ENCODE assay signal across 11 cellular contexts in genomic region chr4:113641025-113641431, GRCh38.
DNase-seq lines count a peak whose midpoint lies in the region; ATAC-seq and TF ChIP-seq lines count a peak whose summit lies in the region.
"Had no signal": no experiment of that assay in that cellular context is flagged by ENCODE, and none has a peak within 500 bp of the region (broad histone marks: within the 10 kb centered on the region; RNA-seq: fewer than 3 reads in every experiment).

No MANE protein-coding gene starts in this region.

- no peaks in the 10 kb centered on the region for H3K27me3 ChIP-seq in transverse colon
- H3K27me3 ChIP-seq: breast epithelium had no signal

- H3K9me3 Mint-ChIP-seq in activated naive CD4-positive, alpha-beta T cell treated with anti-CD3 and anti-CD28 coated beads, Interleukin-2, amount 50 U/mL, for 24 hours = no peaks in the 10 kb centered on the region

- peak overlapping the region; percentile 77 to 87 (median 85) for H3K27ac ChIP-seq in transverse colon
- H3K27ac ChIP-seq: breast epithelium had no signal

- in situ Hi-C loops in transverse colon (cut with MboI; ENCODE audit: low pct_ligation_motif_present in 1 of 4, low pct_unique_long_range_greater_than_20kb in 1 of 4, low sequenced_read_pairs in 3 of 4) (no loop called here), G401 (cut with HindIII; ENCODE audit: low sequenced_read_pairs) (no loop called here)

- TF ChIP-seq POLR2A in transverse colon (IDR thresholded peaks at IDR 0.05) = no peak

- DNase-seq in activated naive CD4-positive, alpha-beta T cell (lab: John Stamatoyannopoulos, UW) = no peak
- DNase-seq in NCI-H1048 (lab: John Stamatoyannopoulos, UW) (peak; percentile 7), transverse colon (no peak), G401 (ENCODE audit: low spot score) (no peak), retina (no peak)
- DNase-seq in stimulated activated CD4-positive, alpha-beta T cell treated with anti-CD3 and anti-CD28 coated beads, Interleukin-2, amount 100 ng/mL, for 24 hours = no peak
- DNase-seq: ACHN, trophoblast cell had no signal

- no peak overlapping the region for H3K4me3 ChIP-seq in transverse colon
- H3K4me3 ChIP-seq: breast epithelium had no signal

- H3K27ac Mint-ChIP-seq in activated naive CD4-positive, alpha-beta T cell treated with anti-CD3 and anti-CD28 coated beads, Interleukin-2, amount 50 U/mL, for 24 hours = peak overlapping the region; percentile 21

- no peak for TF ChIP-seq CTCF in transverse colon (IDR thresholded peaks at IDR 0.05)

- no peaks in the 10 kb centered on the region for H3K9me3 ChIP-seq in transverse colon
- H3K9me3 ChIP-seq: breast epithelium had no signal

- no peaks in the 10 kb centered on the region for H3K36me3 ChIP-seq in transverse colon
- H3K36me3 ChIP-seq: breast epithelium had no signal

- no peak for TF ChIP-seq EP300 in transverse colon (IDR thresholded peaks at IDR 0.05; ENCODE audit: low read depth)

- peaks cover 83% of the 10 kb centered on the region for H3K4me1 Mint-ChIP-seq in activated naive CD4-positive, alpha-beta T cell treated with anti-CD3 and anti-CD28 coated beads, Interleukin-2, amount 50 U/mL, for 24 hours

- H3K27me3 Mint-ChIP-seq in activated naive CD4-positive, alpha-beta T cell treated with anti-CD3 and anti-CD28 coated beads, Interleukin-2, amount 50 U/mL, for 24 hours = no peaks in the 10 kb centered on the region

- 36 to 53% methylated on average over 1 of the region's 1 CpG for WGBS in transverse colon (ENCODE audit: low coverage in 1 of 2), 2 donors

- peaks cover 40 to 93% (median 70%) of the 10 kb centered on the region in 4 donors for H3K4me1 ChIP-seq in transverse colon

- H3K36me3 Mint-ChIP-seq in activated naive CD4-positive, alpha-beta T cell treated with anti-CD3 and anti-CD28 coated beads, Interleukin-2, amount 50 U/mL, for 24 hours = peaks cover 22% of the 10 kb centered on the region

- intact Hi-C loops in transverse colon (cut with DNase I; ENCODE audit: low total_unique reads) = no loop called here

- ATAC-seq in HG02870 (IDR thresholded peaks at IDR 0.05; ENCODE audit: unreplicated experiment) = peak; percentile 58

- no peak overlapping the region for H3K4me3 Mint-ChIP-seq in activated naive CD4-positive, alpha-beta T cell treated with anti-CD3 and anti-CD28 coated beads, Interleukin-2, amount 50 U/mL, for 24 hours
